Comparison of ENCODE assay signal across 1 cellular context in genomic region chr13:34162545-34162936, GRCh38.
TF ChIP-seq lines count a peak whose summit lies in the region.

No MANE protein-coding gene starts in this region.

TF ChIP-seq in IMR-90, 13 proteins besides CTCF, POLR2A, EP300 and RAD21 (continued from another document):
- TF ChIP-seq USF2 (IDR thresholded peaks at IDR 0.05; ENCODE audit: low read depth, low read length) = no peak
